9 cellular contexts compared by ENCODE assay signal in genomic region chr2:42964444-42965081, GRCh38.
DNase-seq lines count a peak whose midpoint lies in the region; ATAC-seq, FAIRE-seq and TF ChIP-seq lines count a peak whose summit lies in the region.
"Had no signal": no experiment of that assay in that cellular context is flagged by ENCODE, and none has a peak within 500 bp of the region (broad histone marks: within the 10 kb centered on the region; RNA-seq: fewer than 3 reads in every experiment).

No MANE protein-coding gene starts in this region.

- TF ChIP-seq CTCF in astrocyte (IDR thresholded peaks at IDR 0.05; ENCODE audit: insufficient read depth, low read depth, low read length) (no peak), tibial artery (IDR thresholded peaks at IDR 0.05) (peak in 1 of 2 experiments; percentile 4)

- H3K36me3 Mint-ChIP-seq in astrocyte (ENCODE audit: low read depth, unreplicated experiment) = no peaks in the 10 kb centered on the region
- H3K36me3 Mint-ChIP-seq in activated T-cell treated with anti-CD3 and anti-CD28 coated beads, Interleukin-2, amount 50 U/mL, for 72 hours (ENCODE audit: insufficient read depth in 2 of 2) = no peaks in the 10 kb centered on the region

- H3K9me3 ChIP-seq in astrocyte (ENCODE audit: insufficient read depth, low read depth, low read length) = no peaks in the 10 kb centered on the region
- no peaks in the 10 kb centered on the region for H3K9me3 ChIP-seq in tibial artery
- H3K9me3 ChIP-seq: right lobe of liver had no signal

- H3K4me1 ChIP-seq in astrocyte (ENCODE audit: insufficient read depth, low read length) (peaks cover 49% of the 10 kb centered on the region), tibial artery (peaks cover 0 to 80% (median 54%) of the 10 kb centered on the region in 4 donors)

- H3K4me2 ChIP-seq in astrocyte (ENCODE audit: low read length) = peak overlapping the region; percentile 68

- no peaks in the 10 kb centered on the region for H3K27me3 ChIP-seq in astrocyte (ENCODE audit: insufficient read depth, low read length)
- H3K27me3 ChIP-seq in tibial artery = no peaks in the 10 kb centered on the region
- H3K27me3 ChIP-seq: right lobe of liver had no signal

- H3K36me3 ChIP-seq in astrocyte (ENCODE audit: insufficient read depth, low read length) = no peaks in the 10 kb centered on the region
- no peaks in the 10 kb centered on the region for H3K36me3 ChIP-seq in tibial artery
- H3K36me3 ChIP-seq: right lobe of liver had no signal

- peaks cover 2% of the 10 kb centered on the region for H3K9me3 Mint-ChIP-seq in astrocyte (ENCODE audit: unreplicated experiment)
- H3K9me3 Mint-ChIP-seq in activated T-cell treated with anti-CD3 and anti-CD28 coated beads, Interleukin-2, amount 50 U/mL, for 72 hours = no peaks in the 10 kb centered on the region

- DNase-seq in HS-5 (ENCODE audit: low read depth) = peak; percentile 78
- peak; percentile 98 for DNase-seq in astrocyte (ENCODE audit: low read depth)
- DNase-seq in iris pigment epithelial cell (ENCODE audit: low read depth) = peak; percentile 95
- peak; percentile 91 to 93 for DNase-seq in tibial artery
- no peak for DNase-seq in stimulated activated naive CD4-positive, alpha-beta T cell treated with Interleukin-2 at 50 U/mL for 16 hours (lab: John Stamatoyannopoulos, UW)
- DNase-seq in activated T-cell treated with anti-CD3 and anti-CD28 coated beads, Interleukin-2, amount 50 U/mL, for 72 hours = no peak

- no peaks in the 10 kb centered on the region for H4K20me1 ChIP-seq in astrocyte (ENCODE audit: insufficient read depth, low read length)

- H3K27me3 Mint-ChIP-seq in astrocyte (ENCODE audit: low read depth, unreplicated experiment) = peaks cover 17% of the 10 kb centered on the region
- peaks cover 21% of the 10 kb centered on the region for H3K27me3 Mint-ChIP-seq in activated T-cell treated with anti-CD3 and anti-CD28 coated beads, Interleukin-2, amount 50 U/mL, for 72 hours (ENCODE audit: low read depth)

- intact Hi-C loops in tibial artery (cut with DNase I; ENCODE audit: low total_unique reads) = no loop called here

- no peak overlapping the region for H3K27ac Mint-ChIP-seq in astrocyte (ENCODE audit: unreplicated experiment)
- H3K27ac Mint-ChIP-seq in activated T-cell treated with anti-CD3 and anti-CD28 coated beads, Interleukin-2, amount 50 U/mL, for 72 hours = no peak overlapping the region

- H3K4me3 ChIP-seq in astrocyte (ENCODE audit: insufficient read depth, low read depth, low read length) (no peak overlapping the region), tibial artery (no peak overlapping the region)
- H3K4me3 ChIP-seq: right lobe of liver had no signal

- no peaks in the 10 kb centered on the region for H3K79me2 ChIP-seq in astrocyte (ENCODE audit: insufficient read depth, low read length)

- ATAC-seq in HG03571 (IDR thresholded peaks at IDR 0.05; ENCODE audit: unreplicated experiment) = no peak
- no peak for ATAC-seq in activated T-cell treated with anti-CD3 and anti-CD28 coated beads, Interleukin-2, amount 50 U/mL, for 72 hours (replicated peaks in 1 of 2)
- ATAC-seq in HG02973 (IDR thresholded peaks at IDR 0.05; ENCODE audit: unreplicated experiment) = no peak

- peaks cover 12% of the 10 kb centered on the region for H3K4me1 Mint-ChIP-seq in astrocyte (ENCODE audit: low read depth, unreplicated experiment)
- peaks cover 14% of the 10 kb centered on the region for H3K4me1 Mint-ChIP-seq in activated T-cell treated with anti-CD3 and anti-CD28 coated beads, Interleukin-2, amount 50 U/mL, for 72 hours (ENCODE audit: low read depth)

- H3K4me3 Mint-ChIP-seq in astrocyte (ENCODE audit: unreplicated experiment) = no peak overlapping the region
- H3K4me3 Mint-ChIP-seq in activated T-cell treated with anti-CD3 and anti-CD28 coated beads, Interleukin-2, amount 50 U/mL, for 72 hours = no peak overlapping the region

- H2AFZ ChIP-seq in astrocyte (ENCODE audit: low read depth, low read length) = peak overlapping the region; percentile 54

- H3K27ac ChIP-seq in astrocyte (ENCODE audit: low read depth, low read length) (peak overlapping the region; percentile 67), tibial artery (peak overlapping the region; percentile 84 to 88)
- H3K27ac ChIP-seq: right lobe of liver had no signal

- peak overlapping the region; percentile 57 for H3K9ac ChIP-seq in astrocyte (ENCODE audit: low read length)

- peak; percentile 34 for FAIRE-seq in astrocyte (lab: Jason Lieb, UNC)

Comparison
In these comparisons a context has a peak if more than half of its experiments do, and no peak if none do; other contexts are left out.
1. DNase-seq: peak in HS-5 (single experiment), astrocyte (single experiment), iris pigment epithelial cell (single experiment) and tibial artery (2 of 2); none in stimulated activated naive CD4-positive, alpha-beta T cell treated with Interleukin-2 at 50 U/mL for 16 hours (single experiment) and activated T-cell treated with anti-CD3 and anti-CD28 coated beads, Interleukin-2, amount 50 U/mL, for 72 hours (0 of 2).